14 cellular contexts compared by ENCODE assay signal in the genomic region with DNA sequence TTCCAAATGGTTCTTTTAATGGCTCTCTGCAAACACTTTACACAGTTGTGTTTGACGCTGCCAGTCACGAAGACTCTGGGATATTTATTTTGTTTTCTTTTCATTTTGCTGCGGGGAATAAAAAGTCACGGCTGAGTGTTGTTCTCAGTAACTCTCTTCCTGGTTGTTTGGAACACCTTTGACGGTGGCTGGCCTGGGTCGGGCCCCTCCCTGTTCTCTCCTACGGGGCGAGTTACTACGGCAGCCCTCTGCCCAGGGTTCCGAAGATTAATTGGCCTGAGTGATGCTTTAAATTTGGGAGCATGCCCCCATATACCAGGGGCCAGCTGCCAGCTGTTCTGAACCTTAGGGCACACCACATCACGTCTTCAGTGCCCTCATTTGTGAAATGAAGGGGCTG.
"Had no signal": no experiment of that assay in that cellular context is flagged by ENCODE, and none has a peak within 500 bp of the region (broad histone marks: within the 10 kb centered on the region; RNA-seq: fewer than 3 reads in every experiment).

No MANE protein-coding gene starts in this region.

- ATAC-seq: activated T-cell treated with anti-CD3 and anti-CD28 coated beads, Interleukin-2, amount 50 U/mL, for 4 hours; SK-N-SH treated with all-trans-retinoic acid at 6 μM for 48 hours; stimulated activated naive B cell treated with anti-CD40 and anti-IgM and Interleukin-4, amounts not matched to agents 10 μg/mL and 1 μg/mL and 100 μg/mL, for 72 hours had no signal

- H3K27me3 ChIP-seq: uterus had no signal

- H3K4me1 Mint-ChIP-seq: activated CD4-positive, alpha-beta memory T cell treated with anti-CD3 and anti-CD28 coated beads, Interleukin-2, amount 10 ng/mL, durations not matched to agents 7 days and 5 days; stimulated activated naive B cell treated with anti-CD40 and anti-IgM and Interleukin-4, amounts not matched to agents 10 μg/mL and 1 μg/mL and 100 μg/mL, for 72 hours had no signal

- H3K9me3 Mint-ChIP-seq: activated CD4-positive, alpha-beta memory T cell treated with anti-CD3 and anti-CD28 coated beads, Interleukin-2, amount 10 ng/mL, durations not matched to agents 7 days and 5 days; activated T-cell treated with anti-CD3 and anti-CD28 coated beads, Interleukin-2, amount 50 U/mL, for 4 hours had no signal

- H3K27ac Mint-ChIP-seq: activated CD4-positive, alpha-beta memory T cell treated with anti-CD3 and anti-CD28 coated beads, Interleukin-2, amount 10 ng/mL, durations not matched to agents 7 days and 5 days; stimulated activated naive B cell treated with anti-CD40 and anti-IgM and Interleukin-4, amounts not matched to agents 10 μg/mL and 1 μg/mL and 100 μg/mL, for 72 hours had no signal

- H3K4me3 Mint-ChIP-seq: activated CD4-positive, alpha-beta memory T cell treated with anti-CD3 and anti-CD28 coated beads, Interleukin-2, amount 10 ng/mL, durations not matched to agents 7 days and 5 days; activated T-cell treated with anti-CD3 and anti-CD28 coated beads, Interleukin-2, amount 50 U/mL, for 4 hours; stimulated activated naive B cell treated with anti-CD40 and anti-IgM and Interleukin-4, amounts not matched to agents 10 μg/mL and 1 μg/mL and 100 μg/mL, for 72 hours had no signal

- FAIRE-seq: astrocyte, bronchial epithelial cell had no signal

- H3K36me3 Mint-ChIP-seq: stimulated activated naive B cell treated with anti-CD40 and anti-IgM and Interleukin-4, amounts not matched to agents 10 μg/mL and 1 μg/mL and 100 μg/mL, for 72 hours had no signal

- H3K4me3 ChIP-seq: uterus had no signal

- H3K4me1 ChIP-seq: parathyroid adenoma, uterus had no signal

- H3K9me3 ChIP-seq: uterus had no signal

- DNase-seq: activated CD4-positive, alpha-beta memory T cell treated with anti-CD3 and anti-CD28 coated beads, Interleukin-2, amount 10 ng/mL, durations not matched to agents 7 days and 5 days; activated CD4-positive, alpha-beta T cell treated with anti-CD3 and anti-CD28 coated beads for 1 hour; activated effector memory CD4-positive, alpha-beta T cell treated with Interleukin-2 at 50 U/mL for 16 hours; activated naive CD4-positive, alpha-beta T cell treated with anti-CD3 and anti-CD28 coated beads, Interleukin-2, amount 50 U/mL, for 16 hours; activated T-cell treated with anti-CD3 and anti-CD28 coated beads, Interleukin-2, amount 50 U/mL, for 4 hours; islet precursor cell; retina; stimulated activated CD4-positive, alpha-beta T cell treated with anti-CD3 and anti-CD28 coated beads, Interleukin-2, amount 100 ng/mL, for 48 hours; stimulated activated naive B cell treated with anti-CD40 and anti-IgM and Interleukin-4, amounts not matched to agents 10 μg/mL and 1 μg/mL and 100 μg/mL, for 72 hours; uterus had no signal

- H3K27me3 Mint-ChIP-seq: activated CD4-positive, alpha-beta memory T cell treated with anti-CD3 and anti-CD28 coated beads, Interleukin-2, amount 10 ng/mL, durations not matched to agents 7 days and 5 days had no signal

- H3K9ac ChIP-seq: parathyroid adenoma had no signal

- H3K36me3 ChIP-seq: uterus had no signal
